16 cellular contexts compared by ENCODE assay signal in genomic region chr12:9340422-9341259, GRCh38.
DNase-seq lines count a peak whose midpoint lies in the region; ATAC-seq and TF ChIP-seq lines count a peak whose summit lies in the region.
"Had no signal": no experiment of that assay in that cellular context is flagged by ENCODE, and none has a peak within 500 bp of the region (broad histone marks: within the 10 kb centered on the region; RNA-seq: fewer than 3 reads in every experiment).

No MANE protein-coding gene starts in this region.

- H3K4me3 ChIP-seq in fibroblast of mammary gland (ENCODE audit: control insufficient read depth, low read depth, low read length), result no peak overlapping the region
- H3K4me3 ChIP-seq: stomach had no signal

- no peak overlapping the region for H3K4me3 Mint-ChIP-seq in stimulated activated naive CD8-positive, alpha-beta T cell treated with anti-CD3 and anti-CD28 coated beads, Interleukin-15, amount 100 ng/mL, for 72 hours
- H3K4me3 Mint-ChIP-seq: IgD-negative memory B cell had no signal

- no peaks in the 10 kb centered on the region for H3K27me3 Mint-ChIP-seq in stimulated activated naive CD8-positive, alpha-beta T cell treated with anti-CD3 and anti-CD28 coated beads, Interleukin-15, amount 100 ng/mL, for 72 hours
- H3K27me3 Mint-ChIP-seq: IgD-negative memory B cell had no signal

- H3K9me3 Mint-ChIP-seq in stimulated activated naive CD8-positive, alpha-beta T cell treated with anti-CD3 and anti-CD28 coated beads, Interleukin-15, amount 100 ng/mL, for 72 hours, result peaks cover 0 to 10% of the 10 kb centered on the region in 2 donors

- no peak for DNase-seq in stimulated activated naive CD8-positive, alpha-beta T cell treated with anti-CD3 and anti-CD28 coated beads, Interleukin-15, amount 100 ng/mL, for 72 hours
- no peak for DNase-seq in stimulated activated naive CD8-positive, alpha-beta T cell treated with anti-CD3 and anti-CD28 coated beads, Interleukin-15, Interleukin-2, amounts not matched to agents 100 U/mL and 50 U/mL, for 24 hours
- peak; percentile 36 for DNase-seq in SW480 (ENCODE audit: low spot score)
- peak; percentile 85 for DNase-seq in fibroblast of mammary gland (ENCODE audit: low read depth)
- peak; percentile 58 for DNase-seq in stromal cell of bone marrow (ENCODE audit: low read depth)
- no peak for DNase-seq in ACHN
- DNase-seq in UCSD-AML1 (lab: John Stamatoyannopoulos, UW; ENCODE audit: unreplicated experiment), result no peak
- DNase-seq: activated T-cell treated with anti-CD3 and anti-CD28 coated beads for 4 hours, BE2C, NCI-H1694, NCI-H774, Right ventricle myocardium superior, stomach had no signal

- in situ Hi-C loops in ACHN (cut with HindIII; ENCODE audit: low pct_ligation_motif_present, low pct_unique_long_range_greater_than_20kb, low sequenced_read_pairs), result no loop called here

- H3K4me1 Mint-ChIP-seq in stimulated activated naive CD8-positive, alpha-beta T cell treated with anti-CD3 and anti-CD28 coated beads, Interleukin-15, amount 100 ng/mL, for 72 hours, result peaks cover 23% of the 10 kb centered on the region
- H3K4me1 Mint-ChIP-seq: IgD-negative memory B cell had no signal

- ATAC-seq in stimulated activated naive CD8-positive, alpha-beta T cell treated with anti-CD3 and anti-CD28 coated beads, Interleukin-15, amount 100 ng/mL, for 72 hours, result peak; percentile 56
- no peak for ATAC-seq in stimulated activated naive CD8-positive, alpha-beta T cell treated with anti-CD3 and anti-CD28 coated beads, Interleukin-15, Interleukin-2, amounts not matched to agents 100 U/mL and 50 U/mL, for 24 hours
- no peak for ATAC-seq in HG02610 (IDR thresholded peaks at IDR 0.05; ENCODE audit: unreplicated experiment)
- ATAC-seq: sciatic nerve had no signal

- H3K27ac Mint-ChIP-seq in stimulated activated naive CD8-positive, alpha-beta T cell treated with anti-CD3 and anti-CD28 coated beads, Interleukin-15, amount 100 ng/mL, for 72 hours, result no peak overlapping the region

- no peak for TF ChIP-seq CTCF in fibroblast of mammary gland (conservative IDR thresholded peaks at IDR 0.05; ENCODE audit: control insufficient read depth, insufficient read depth, low read depth, low read length)

Comparison
In these comparisons a context has a peak if more than half of its experiments do, and no peak if none do; other contexts are left out.
1. DNase-seq: peak in SW480 (single experiment), fibroblast of mammary gland (single experiment) and stromal cell of bone marrow (single experiment); none in stimulated activated naive CD8-positive, alpha-beta T cell treated with anti-CD3 and anti-CD28 coated beads, Interleukin-15, amount 100 ng/mL, for 72 hours (0 of 2), stimulated activated naive CD8-positive, alpha-beta T cell treated with anti-CD3 and anti-CD28 coated beads, Interleukin-15, Interleukin-2, amounts not matched to agents 100 U/mL and 50 U/mL, for 24 hours (single experiment), ACHN (single experiment) and UCSD-AML1 (single experiment).